Comparison of ENCODE assay signal across 26 cellular contexts in genomic region chr5:108372369-108372768, GRCh38.
"Had no signal": no experiment of that assay in that cellular context is flagged by ENCODE, and none has a peak within 500 bp of the region (broad histone marks: within the 10 kb centered on the region; RNA-seq: fewer than 3 reads in every experiment).

No MANE protein-coding gene starts in this region.

- H2AFZ ChIP-seq: hepatocyte had no signal

- ATAC-seq: foreskin keratinocyte; gastroesophageal sphincter; heart left ventricle; left ventricle myocardium superior; lower lobe of right lung; natural killer cell; psoas muscle; right cardiac atrium; stimulated activated memory B cell treated with anti-CD40 and anti-IgM and Interleukin-4, amounts not matched to agents 10 μg/mL and 1 μg/mL and 100 μg/mL, for 72 hours had no signal

- H3K27ac ChIP-seq: dorsolateral prefrontal cortex, esophagus muscularis mucosa, foreskin keratinocyte, gastroesophageal sphincter, heart left ventricle, hepatocyte, lower lobe of right lung, ovary, psoas muscle, skin epidermis, spleen, thoracic aorta, tibial nerve, upper lobe of left lung had no signal

- H3K27me3 ChIP-seq: dorsolateral prefrontal cortex, esophagus muscularis mucosa, foreskin keratinocyte, gastroesophageal sphincter, heart left ventricle, hepatocyte, ovary, spleen, tibial nerve, upper lobe of left lung had no signal

- FAIRE-seq: endothelial cell of umbilical vein, urothelium cell line had no signal

- H3K4me2 ChIP-seq: hepatocyte had no signal

- H3K27ac Mint-ChIP-seq: stimulated activated memory B cell treated with anti-CD40 and anti-IgM and Interleukin-4, amounts not matched to agents 10 μg/mL and 1 μg/mL and 100 μg/mL, for 72 hours; stimulated activated naive CD8-positive, alpha-beta T cell treated with anti-CD3 and anti-CD28 coated beads, Interleukin-15, Interleukin-2, amounts not matched to agents 100 ng/mL and 50 ng/mL, for 24 hours had no signal

- H3K27me3 Mint-ChIP-seq: stimulated activated memory B cell treated with anti-CD40 and anti-IgM and Interleukin-4, amounts not matched to agents 10 μg/mL and 1 μg/mL and 100 μg/mL, for 72 hours; stimulated activated naive CD8-positive, alpha-beta T cell treated with anti-CD3 and anti-CD28 coated beads, Interleukin-15, Interleukin-2, amounts not matched to agents 100 ng/mL and 50 ng/mL, for 24 hours had no signal

- DNase-seq: dorsolateral prefrontal cortex; effector CD4-positive, alpha-beta T cell; foreskin keratinocyte; heart left ventricle; kidney; left ventricle myocardium superior; lower lobe of right lung; natural killer cell; occipital lobe; ovary; posterior cingulate gyrus; psoas muscle; right cardiac atrium; spleen; stimulated activated CD4-positive, alpha-beta T cell treated with anti-CD3 and anti-CD28 coated beads, Interleukin-4, amount 100 ng/mL, for 4 hours; upper lobe of left lung had no signal

- H3K4me3 Mint-ChIP-seq: natural killer cell; stimulated activated memory B cell treated with anti-CD40 and anti-IgM and Interleukin-4, amounts not matched to agents 10 μg/mL and 1 μg/mL and 100 μg/mL, for 72 hours; stimulated activated naive CD8-positive, alpha-beta T cell treated with anti-CD3 and anti-CD28 coated beads, Interleukin-15, Interleukin-2, amounts not matched to agents 100 ng/mL and 50 ng/mL, for 24 hours had no signal

- H3K4me1 ChIP-seq: esophagus muscularis mucosa, foreskin keratinocyte, gastroesophageal sphincter, lower lobe of right lung, spleen, tibial nerve, upper lobe of left lung had no signal

- H3K36me3 ChIP-seq: lower lobe of right lung, ovary, thoracic aorta had no signal

- H3K4me3 ChIP-seq: dorsolateral prefrontal cortex, esophagus muscularis mucosa, gastroesophageal sphincter, heart left ventricle, hepatocyte, lower lobe of right lung, ovary, psoas muscle, skin epidermis, spleen, thoracic aorta, tibial nerve, upper lobe of left lung had no signal
